In genomic region chr20:47455133-47456040, GRCh38 we compare ENCODE assay signal across 16 cellular contexts. TPM values are rescaled to one million over a fixed set of nuclear protein-coding genes. Genes with fewer than 3 reads are reported as not detected.
DNase-seq lines count a peak whose midpoint lies in the region; ATAC-seq and TF ChIP-seq lines count a peak whose summit lies in the region.
"Had no signal": no experiment of that assay in that cellular context is flagged by ENCODE, and none has a peak within 500 bp of the region (broad histone marks: within the 10 kb centered on the region; RNA-seq: fewer than 3 reads in every experiment).

No MANE protein-coding gene starts in this region.

- H3K4me3 Mint-ChIP-seq in activated naive CD4-positive, alpha-beta T cell treated with anti-CD3 and anti-CD28 coated beads for 36 hours: no peak overlapping the region
- H3K4me3 Mint-ChIP-seq: activated T-cell treated with anti-CD3 and anti-CD28 coated beads, Interleukin-2, amount 50 U/mL, for 4 hours; brain had no signal

- DNase-seq in SIG-M5 treated with dmso at 0.1 percent for 504 hours (lab: John Stamatoyannopoulos, UW; ENCODE audit: unreplicated experiment): peak; percentile 99
- no peak for DNase-seq in SIG-M5 (lab: John Stamatoyannopoulos, UW)
- DNase-seq in Panc1 (ENCODE audit: low read depth, low spot score): no peak
- peak; percentile 38 for DNase-seq in fibroblast of pulmonary artery (ENCODE audit: low read depth)
- DNase-seq in smooth muscle cell (lab: John Stamatoyannopoulos, UW; ENCODE audit: unreplicated experiment): no peak
- no peak for DNase-seq in superior temporal gyrus (ENCODE audit: extremely low spot score)
- no peak for DNase-seq in HCEC 1CT
- no peak for DNase-seq in activated naive CD4-positive, alpha-beta T cell treated with anti-CD3 and anti-CD28 coated beads for 36 hours
- DNase-seq: ACHN; activated T-cell treated with anti-CD3 and anti-CD28 coated beads, Interleukin-2, amount 50 U/mL, for 4 hours; NCI-H1092; NCI-H524; ovary had no signal

- H3K9me3 Mint-ChIP-seq in activated naive CD4-positive, alpha-beta T cell treated with anti-CD3 and anti-CD28 coated beads for 36 hours: no peaks in the 10 kb centered on the region
- H3K9me3 Mint-ChIP-seq: activated T-cell treated with anti-CD3 and anti-CD28 coated beads, Interleukin-2, amount 50 U/mL, for 4 hours had no signal

- no peak overlapping the region for H3K4me2 ChIP-seq in smooth muscle cell

- no TSS peak for BruUV-seq in Panc1 (replicated peaks; lab: Mats Ljungman, UMichigan)

- H3K27me3 Mint-ChIP-seq in activated naive CD4-positive, alpha-beta T cell treated with anti-CD3 and anti-CD28 coated beads for 36 hours (ENCODE audit: low read depth): no peaks in the 10 kb centered on the region

- H3F3A ChIP-seq in smooth muscle cell (ENCODE audit: low read depth): no peaks in the 10 kb centered on the region

- no peak overlapping the region for H3K27ac Mint-ChIP-seq in activated naive CD4-positive, alpha-beta T cell treated with anti-CD3 and anti-CD28 coated beads for 36 hours
- H3K27ac Mint-ChIP-seq: brain had no signal

- H3K36me3 ChIP-seq in Panc1 (ENCODE audit: control insufficient read depth, insufficient read depth, low read length): no peaks in the 10 kb centered on the region
- H3K36me3 ChIP-seq in smooth muscle cell (ENCODE audit: low read depth): no peaks in the 10 kb centered on the region
- H3K36me3 ChIP-seq: ovary, vagina had no signal

- H3K9ac ChIP-seq in smooth muscle cell (ENCODE audit: low read depth): no peak overlapping the region

- no peak overlapping the region for H2AFZ ChIP-seq in smooth muscle cell (ENCODE audit: low read depth)

- H3K4me3 ChIP-seq in Panc1 (ENCODE audit: low read depth in 2 of 2, low read length in 2 of 2) (no peak overlapping the region), fibroblast of pulmonary artery (replicated peaks; ENCODE audit: low read depth, low read length) (no peak overlapping the region), smooth muscle cell (no peak overlapping the region)
- H3K4me3 ChIP-seq: ovary, SK-N-MC, vagina had no signal

- intact Hi-C loops in Panc1 (cut with micrococcal nuclease; ENCODE audit: unreplicated experiment): no loop called here
- intact Hi-C loops in activated naive CD4-positive, alpha-beta T cell treated with anti-CD3 and anti-CD28 coated beads for 36 hours (cut with micrococcal nuclease): loop anchor here (2.0 to 5.0 kb wide), 2 partner anchors 38 to 99 kb away; partner anchors contain the start of gene ZMYND8

- no peaks in the 10 kb centered on the region for H4K20me1 ChIP-seq in smooth muscle cell (ENCODE audit: low read depth)

- H3K27ac ChIP-seq in Panc1 (ENCODE audit: low read length): peak overlapping the region; percentile 72
- peak overlapping the region; percentile 95 for H3K27ac ChIP-seq in smooth muscle cell (ENCODE audit: low read depth)
- H3K27ac ChIP-seq: ovary, SK-N-MC, vagina had no signal

- H3K79me2 ChIP-seq in smooth muscle cell (ENCODE audit: low read depth): no peaks in the 10 kb centered on the region

- H3K9me3 ChIP-seq in Panc1 (ENCODE audit: control insufficient read depth, insufficient read depth, low read depth, low read length): no peaks in the 10 kb centered on the region
- H3K9me3 ChIP-seq in smooth muscle cell (replicated peaks; ENCODE audit: low read depth): no peaks in the 10 kb centered on the region
- H3K9me3 ChIP-seq: ovary, vagina had no signal

- TF ChIP-seq CTCF in Panc1 (IDR thresholded peaks at IDR 0.05): no peak
- TF ChIP-seq CTCF in fibroblast of pulmonary artery (IDR thresholded peaks at IDR 0.05; ENCODE audit: low read length, missing control alignments): no peak
- no peak for TF ChIP-seq CTCF in smooth muscle cell (IDR thresholded peaks at IDR 0.05; ENCODE audit: borderline replicate concordance, insufficient read depth, poor library complexity, severe bottlenecking)

- H3K4me1 ChIP-seq in Panc1 (ENCODE audit: control insufficient read depth, insufficient read depth, low read length) (peaks cover 17% of the 10 kb centered on the region; the same call in 1 of the 2 replicates), smooth muscle cell (ENCODE audit: low read depth) (no peaks in the 10 kb centered on the region)

- 69% methylated on average over 7 of the region's 7 CpGs for WGBS in smooth muscle cell (ENCODE audit: low lambda C conversion rate)

- in situ Hi-C loops in Panc1 (cut with HindIII; ENCODE audit: low pct_unique_long_range_greater_than_20kb, low sequenced_read_pairs): no loop called here

- CTCF ChIA-PET in Panc1 (lab: Charles Lee): interaction anchor here (1.3 kb wide), 1 partner anchor 71 kb away, joined by 3 read pairs; no protein-coding TSS in a partner anchor
- CTCF ChIA-PET in activated naive CD4-positive, alpha-beta T cell treated with anti-CD3 and anti-CD28 coated beads for 36 hours (lab: Charles Lee): interaction anchor here (0.7 kb wide), 2 partner anchors 31 to 62 kb away, joined by 4 to 5 read pairs; no protein-coding TSS in a partner anchor

- peak; percentile 64 for ATAC-seq in Panc1
- ATAC-seq: activated T-cell treated with anti-CD3 and anti-CD28 coated beads, Interleukin-2, amount 50 U/mL, for 4 hours had no signal

- no peaks in the 10 kb centered on the region for H3K27me3 ChIP-seq in Panc1 (ENCODE audit: control insufficient read depth, insufficient read depth, low read length)
- no peaks in the 10 kb centered on the region for H3K27me3 ChIP-seq in smooth muscle cell (ENCODE audit: low read depth)
- H3K27me3 ChIP-seq: ovary, vagina had no signal

- POLR2A ChIA-PET in Panc1 (lab: Charles Lee): interaction anchor here (0.6 kb wide), 1 partner anchor 10 kb away, joined by 6 read pairs; no protein-coding TSS in a partner anchor

- H3K36me3 Mint-ChIP-seq in activated naive CD4-positive, alpha-beta T cell treated with anti-CD3 and anti-CD28 coated beads for 36 hours (ENCODE audit: low read depth): no peaks in the 10 kb centered on the region
- H3K36me3 Mint-ChIP-seq: brain had no signal

- H3K4me1 Mint-ChIP-seq in activated naive CD4-positive, alpha-beta T cell treated with anti-CD3 and anti-CD28 coated beads for 36 hours (ENCODE audit: low read depth): peaks cover 53% of the 10 kb centered on the region
- H3K4me1 Mint-ChIP-seq: brain had no signal

RNA-seq across cellular contexts. Expression of gene NCOA3, which starts 46.3 kb away (rescaled TPM):
- 47.7 TPM for total RNA-seq in Panc1 (2021; ENCODE audit: unreplicated experiment)
- polyA plus RNA-seq in Panc1 (2012; ENCODE audit: insufficient read length): 16.3 TPM
- total RNA-seq in smooth muscle cell: 25.9 and 28.4 TPM in 2 replicates
- 6.0 and 12.3 TPM in 2 replicates for polyA plus RNA-seq in smooth muscle cell
- total RNA-seq in activated naive CD4-positive, alpha-beta T cell treated with anti-CD3 and anti-CD28 coated beads for 36 hours: 10 to 100 TPM; 48.3 to 53.2 TPM

Comparison
In these comparisons a context has a peak if more than half of its experiments do, and no peak if none do; other contexts are left out.
1. DNase-seq: peak in SIG-M5 treated with dmso at 0.1 percent for 504 hours (single experiment) and fibroblast of pulmonary artery (single experiment); none in SIG-M5 (single experiment), Panc1 (single experiment), smooth muscle cell (single experiment), superior temporal gyrus (single experiment), HCEC 1CT (single experiment) and activated naive CD4-positive, alpha-beta T cell treated with anti-CD3 and anti-CD28 coated beads for 36 hours (single experiment).